Comparison of ENCODE assay signal across 13 cellular contexts in the genomic region with DNA sequence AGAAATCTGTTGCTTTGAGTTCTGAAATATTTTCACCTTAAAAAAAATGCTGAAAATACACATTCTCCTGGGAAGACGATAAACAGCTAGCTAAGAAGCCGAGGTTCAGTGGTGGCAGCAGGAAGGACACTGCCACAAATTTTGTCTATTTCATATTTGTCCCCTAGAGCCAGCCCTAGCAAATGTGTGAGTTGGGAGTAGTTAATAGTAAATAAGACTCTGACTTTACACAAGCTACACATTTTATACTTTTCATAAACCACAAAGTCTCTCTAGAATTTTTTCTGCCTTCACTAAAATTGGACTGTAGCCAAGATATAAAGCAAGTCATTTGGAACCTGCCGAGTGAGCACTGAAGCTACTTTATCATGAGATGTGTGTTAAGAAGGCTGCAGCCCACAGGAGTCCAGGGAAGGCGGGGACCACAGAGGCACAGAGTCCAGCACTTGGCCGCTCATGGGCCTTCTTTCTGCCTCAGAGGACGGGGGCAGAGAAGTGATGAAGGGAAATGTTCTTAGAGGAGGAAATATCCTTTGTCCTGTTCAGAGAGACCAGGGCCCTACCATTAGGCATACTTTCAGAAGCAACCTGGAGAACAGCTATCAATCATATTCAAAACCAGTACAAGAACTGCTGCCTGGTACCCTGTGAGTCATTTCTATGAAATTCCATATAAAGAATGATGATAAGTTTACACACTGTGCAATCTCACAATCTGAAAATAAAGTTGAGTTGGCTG.
DNase-seq lines count a peak whose midpoint lies in the region; ATAC-seq and TF ChIP-seq lines count a peak whose summit lies in the region.
"Had no signal": no experiment of that assay in that cellular context is flagged by ENCODE, and none has a peak within 500 bp of the region (broad histone marks: within the 10 kb centered on the region; RNA-seq: fewer than 3 reads in every experiment).

No MANE protein-coding gene starts in this region.

- no peaks in the 10 kb centered on the region for H3K9me3 ChIP-seq in GM23248 (ENCODE audit: low read depth)
- H3K9me3 ChIP-seq: testis had no signal

- no peak overlapping the region for H3K4me3 ChIP-seq in GM23248
- H3K4me3 ChIP-seq: testis had no signal

- H3K36me3 Mint-ChIP-seq in T-helper 1 cell treated with Interleukin-12 subunit alpha and Interleukin-12 subunit beta and Interleukin-4 antibody, amounts not matched to agents 30 μg/mL and 1 μg/mL, for 36 hours (ENCODE audit: low read depth), result peaks cover 41% of the 10 kb centered on the region
- H3K36me3 Mint-ChIP-seq in activated naive CD4-positive, alpha-beta T cell treated with anti-CD3 and anti-CD28 coated beads, Interleukin-2, amount 50 U/mL, for 72 hours, result peaks cover 0 to 38% of the 10 kb centered on the region in 2 donors
- H3K36me3 Mint-ChIP-seq in nephron (ENCODE audit: low read depth), result peaks cover 11% of the 10 kb centered on the region

- DNase-seq in T-helper 1 cell (no peak), GM23248 (peak; percentile 25), NCI-H1694 treated with DMSO at 0.1 percent for 48 hours (lab: John Stamatoyannopoulos, UW) (no peak), COLO829 (ENCODE audit: low spot score) (no peak)
- DNase-seq in activated naive CD4-positive, alpha-beta T cell treated with anti-CD3 and anti-CD28 coated beads, Interleukin-2, amount 50 U/mL, for 72 hours (ENCODE audit: low spot score in 2 of 2), result peak in 1 of 2 donors; percentile 27
- DNase-seq: erythroblast, H7, NCI-H146, nucleus accumbens, testis had no signal

- TF ChIP-seq CTCF in nephron (IDR thresholded peaks at IDR 0.05; ENCODE audit: unreplicated experiment in 3 of 3), result no peak

- H3K27ac Mint-ChIP-seq in T-helper 1 cell treated with Interleukin-12 subunit alpha and Interleukin-12 subunit beta and Interleukin-4 antibody, amounts not matched to agents 30 μg/mL and 1 μg/mL, for 36 hours, result peak overlapping the region; percentile 42
- peak overlapping the region; percentile 35 to 63 for H3K27ac Mint-ChIP-seq in activated naive CD4-positive, alpha-beta T cell treated with anti-CD3 and anti-CD28 coated beads, Interleukin-2, amount 50 U/mL, for 72 hours
- peak overlapping the region; percentile 13 to 68 (median 51) for H3K27ac Mint-ChIP-seq in nephron

- WGBS in GM23248 (ENCODE audit: low coverage in 1 of 2, low lambda C conversion rate in 2 of 2, missing lambda C conversion rate in 2 of 2), 2 experiments, result 76 to 77% methylated on average over 6 of the region's 6 CpGs

- H2AFZ ChIP-seq in GM23248, result no peak overlapping the region

- no peak overlapping the region for H3K27ac ChIP-seq in GM23248
- H3K27ac ChIP-seq: testis had no signal

- in situ Hi-C loops in GM23248 (cut with MboI), result no loop called here

- H3K27me3 ChIP-seq in GM23248 (replicated peaks; ENCODE audit: insufficient read depth), result no peaks in the 10 kb centered on the region
- H3K27me3 ChIP-seq: testis had no signal

- peaks cover 41% of the 10 kb centered on the region for H3K4me1 Mint-ChIP-seq in T-helper 1 cell treated with Interleukin-12 subunit alpha and Interleukin-12 subunit beta and Interleukin-4 antibody, amounts not matched to agents 30 μg/mL and 1 μg/mL, for 36 hours (ENCODE audit: low read depth)
- H3K4me1 Mint-ChIP-seq in nephron, result peaks cover 41% of the 10 kb centered on the region

- H3K9me2 ChIP-seq in GM23248 (ENCODE audit: insufficient read depth), result no peaks in the 10 kb centered on the region

- no peak overlapping the region for H3K4me3 Mint-ChIP-seq in T-helper 1 cell treated with Interleukin-12 subunit alpha and Interleukin-12 subunit beta and Interleukin-4 antibody, amounts not matched to agents 30 μg/mL and 1 μg/mL, for 36 hours
- no peak overlapping the region for H3K4me3 Mint-ChIP-seq in nephron

- H3K36me3 ChIP-seq in GM23248 (ENCODE audit: low read depth), result no peaks in the 10 kb centered on the region

- H3K9me3 Mint-ChIP-seq in T-helper 1 cell treated with Interleukin-12 subunit alpha and Interleukin-12 subunit beta and Interleukin-4 antibody, amounts not matched to agents 30 μg/mL and 1 μg/mL, for 36 hours, result peaks cover 12% of the 10 kb centered on the region
- H3K9me3 Mint-ChIP-seq in activated naive CD4-positive, alpha-beta T cell treated with anti-CD3 and anti-CD28 coated beads, Interleukin-2, amount 50 U/mL, for 72 hours, result peaks cover 0 to 15% of the 10 kb centered on the region in 2 donors
- peaks cover 5% of the 10 kb centered on the region for H3K9me3 Mint-ChIP-seq in nephron

- peaks cover 18% of the 10 kb centered on the region for H3F3A ChIP-seq in GM23248 (ENCODE audit: insufficient read depth)

- H3K9ac ChIP-seq in GM23248, result no peak overlapping the region

- no peaks in the 10 kb centered on the region for H4K20me1 ChIP-seq in GM23248 (ENCODE audit: insufficient read depth)

- ATAC-seq in activated naive CD4-positive, alpha-beta T cell treated with anti-CD3 and anti-CD28 coated beads, Interleukin-2, amount 50 U/mL, for 72 hours, result peak; percentile 68 to 86
- no peak for ATAC-seq in HG03378 (IDR thresholded peaks at IDR 0.05; ENCODE audit: unreplicated experiment)

- H3K4me1 ChIP-seq in GM23248 (ENCODE audit: insufficient read depth), result peaks cover 26% of the 10 kb centered on the region

- no peaks in the 10 kb centered on the region for H3K79me2 ChIP-seq in GM23248 (ENCODE audit: insufficient read depth)

- no peaks in the 10 kb centered on the region for H3K27me3 Mint-ChIP-seq in T-helper 1 cell treated with Interleukin-12 subunit alpha and Interleukin-12 subunit beta and Interleukin-4 antibody, amounts not matched to agents 30 μg/mL and 1 μg/mL, for 36 hours (ENCODE audit: low read depth)
- no peaks in the 10 kb centered on the region for H3K27me3 Mint-ChIP-seq in nephron (ENCODE audit: low read depth)

- no peak overlapping the region for H3K4me2 ChIP-seq in GM23248 (ENCODE audit: unreplicated experiment)
